1 cellular context compared by ENCODE assay signal in the genomic region with DNA sequence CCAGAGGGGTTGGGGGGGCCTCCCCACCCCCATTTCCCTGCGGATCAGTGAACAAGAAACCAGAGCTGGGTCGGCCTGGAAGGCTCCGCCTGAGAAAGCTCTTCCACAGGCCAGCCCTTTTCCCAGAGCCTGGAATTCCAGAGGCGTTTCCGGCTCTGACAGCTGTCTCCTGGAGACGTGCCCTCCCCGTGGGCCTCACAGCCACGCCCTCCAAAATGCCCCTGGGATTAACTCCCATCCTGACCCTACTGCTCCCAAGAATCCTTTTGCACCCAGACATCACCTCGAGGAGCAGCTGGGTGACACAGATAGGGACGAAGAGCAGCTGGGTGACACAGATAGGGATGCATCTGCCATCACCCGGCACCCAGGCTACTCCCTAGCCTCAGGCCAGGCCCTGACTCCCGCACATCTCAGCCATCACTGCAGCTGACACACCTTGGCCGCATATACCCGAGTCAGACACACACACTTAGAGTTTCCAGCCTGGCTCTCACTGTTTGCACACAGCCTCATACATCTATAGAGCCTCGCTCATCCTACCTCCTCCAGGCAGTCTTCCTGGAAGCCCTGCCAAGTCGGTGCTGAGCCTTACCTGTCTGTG.
A peak's percentile ranks its signal among the peaks of the same experiment; 100 is the strongest.
TF ChIP-seq lines count a peak whose summit lies in the region.

No MANE protein-coding gene starts in this region.

TF ChIP-seq in HepG2, 621 proteins besides CTCF, POLR2A, EP300 and RAD21 (continued from another document):
- 0 out of 2 replicates have a peak, but pooled peaks have one; percentile 21 for TF ChIP-seq ARID4A (CRISPR knock-in tag; IDR thresholded peaks at IDR 0.05; ENCODE audit: borderline replicate concordance)
- TF ChIP-seq, protein P1, sequence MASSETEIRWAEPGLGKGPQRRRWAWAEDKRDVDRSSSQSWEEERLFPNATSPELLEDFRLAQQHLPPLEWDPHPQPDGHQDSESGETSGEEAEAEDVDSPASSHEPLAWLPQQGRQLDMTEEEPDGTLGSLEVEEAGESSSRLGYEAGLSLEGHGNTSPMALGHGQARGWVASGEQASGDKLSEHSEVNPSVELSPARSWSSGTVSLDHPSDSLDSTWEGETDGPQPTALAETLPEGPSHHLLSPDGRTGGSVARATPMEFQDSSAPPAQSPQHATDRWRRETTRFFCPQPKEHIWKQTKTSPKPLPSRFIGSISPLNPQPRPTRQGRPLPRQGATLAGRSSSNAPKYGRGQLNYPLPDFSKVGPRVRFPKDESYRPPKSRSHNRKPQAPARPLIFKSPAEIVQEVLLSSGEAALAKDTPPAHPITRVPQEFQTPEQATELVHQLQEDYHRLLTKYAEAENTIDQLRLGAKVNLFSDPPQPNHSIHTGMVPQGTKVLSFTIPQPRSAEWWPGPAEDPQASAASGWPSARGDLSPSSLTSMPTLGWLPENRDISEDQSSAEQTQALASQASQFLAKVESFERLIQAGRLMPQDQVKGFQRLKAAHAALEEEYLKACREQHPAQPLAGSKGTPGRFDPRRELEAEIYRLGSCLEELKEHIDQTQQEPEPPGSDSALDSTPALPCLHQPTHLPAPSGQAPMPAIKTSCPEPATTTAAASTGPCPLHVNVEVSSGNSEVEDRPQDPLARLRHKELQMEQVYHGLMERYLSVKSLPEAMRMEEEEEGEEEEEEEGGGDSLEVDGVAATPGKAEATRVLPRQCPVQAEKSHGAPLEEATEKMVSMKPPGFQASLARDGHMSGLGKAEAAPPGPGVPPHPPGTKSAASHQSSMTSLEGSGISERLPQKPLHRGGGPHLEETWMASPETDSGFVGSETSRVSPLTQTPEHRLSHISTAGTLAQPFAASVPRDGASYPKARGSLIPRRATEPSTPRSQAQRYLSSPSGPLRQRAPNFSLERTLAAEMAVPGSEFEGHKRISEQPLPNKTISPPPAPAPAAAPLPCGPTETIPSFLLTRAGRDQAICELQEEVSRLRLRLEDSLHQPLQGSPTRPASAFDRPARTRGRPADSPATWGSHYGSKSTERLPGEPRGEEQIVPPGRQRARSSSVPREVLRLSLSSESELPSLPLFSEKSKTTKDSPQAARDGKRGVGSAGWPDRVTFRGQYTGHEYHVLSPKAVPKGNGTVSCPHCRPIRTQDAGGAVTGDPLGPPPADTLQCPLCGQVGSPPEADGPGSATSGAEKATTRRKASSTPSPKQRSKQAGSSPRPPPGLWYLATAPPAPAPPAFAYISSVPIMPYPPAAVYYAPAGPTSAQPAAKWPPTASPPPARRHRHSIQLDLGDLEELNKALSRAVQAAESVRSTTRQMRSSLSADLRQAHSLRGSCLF (CRISPR knock-in tag; IDR thresholded peaks at IDR 0.05; ENCODE audit: borderline replicate concordance): no peak
- TF ChIP-seq FOXC1 (CRISPR knock-in tag; IDR thresholded peaks at IDR 0.05; ENCODE audit: borderline replicate concordance): 0 out of 2 replicates have a peak, but pooled peaks have one; percentile 32
- TF ChIP-seq REPIN1 (CRISPR knock-in tag; IDR thresholded peaks at IDR 0.05; ENCODE audit: borderline replicate concordance, low read depth): 0 out of 2 replicates have a peak, but pooled peaks have one; percentile 25
- 0 out of 2 replicates have a peak, but pooled peaks have one; percentile 12 for TF ChIP-seq AKAP8 (CRISPR knock-in tag; IDR thresholded peaks at IDR 0.05)
- TF ChIP-seq MEIS2 (CRISPR knock-in tag; IDR thresholded peaks at IDR 0.05): 0 out of 2 replicates have a peak, but pooled peaks have one; percentile 25
- TF ChIP-seq SALL1 (CRISPR knock-in tag; IDR thresholded peaks at IDR 0.05): peak; percentile 28; the same call in 1 of the 2 replicates
- 0 out of 2 replicates have a peak, but pooled peaks have one; percentile 48 for TF ChIP-seq ZNF776 (CRISPR knock-in tag; IDR thresholded peaks at IDR 0.05)
- TF ChIP-seq FOXO1 (CRISPR knock-in tag; IDR thresholded peaks at IDR 0.05): no peak
